ENCODE assay signal across 1 cellular context in genomic region chr2:230684222-230685164, GRCh38.
TF ChIP-seq lines count a peak whose summit lies in the region.

No MANE protein-coding gene starts in this region.

TF ChIP-seq in K562, 482 proteins besides CTCF, POLR2A, EP300 and RAD21 (continued from another document):
- TF ChIP-seq PBX2 (CRISPR knock-in tag; IDR thresholded peaks at IDR 0.05; ENCODE audit: low read depth) (no peak), PBX2 (tag; conservative IDR thresholded peaks at IDR 0.05; ENCODE audit: low read depth) (peak; percentile 52; the same call in 1 of the 2 replicates), HMBOX1 (IDR thresholded peaks at IDR 0.05) (peak; percentile 96), ATF3 (IDR thresholded peaks at IDR 0.05) (peak; percentile 41; the same call in 1 of the 2 replicates), ATF3 (CRISPR knock-in tag; conservative IDR thresholded peaks at IDR 0.05) (no peak)
TF ChIP-seq in K562: peak in this region for 9.
